13 cellular contexts compared by ENCODE assay signal in genomic region chr6:97978855-97979271, GRCh38.
A peak's percentile ranks its signal among the peaks of the same experiment; 100 is the strongest.
DNase-seq lines count a peak whose midpoint lies in the region; ATAC-seq and TF ChIP-seq lines count a peak whose summit lies in the region.
"Had no signal": no experiment of that assay in that cellular context is flagged by ENCODE, and none has a peak within 500 bp of the region (broad histone marks: within the 10 kb centered on the region; RNA-seq: fewer than 3 reads in every experiment).

No MANE protein-coding gene starts in this region.

- H3K27me3 Mint-ChIP-seq in Caco-2 (ENCODE audit: insufficient read depth, unreplicated experiment) = peaks cover 2% of the 10 kb centered on the region
- H3K27me3 Mint-ChIP-seq in CD8-positive, alpha-beta memory T cell = peaks cover 0 to 2% of the 10 kb centered on the region in 2 donors
- H3K27me3 Mint-ChIP-seq: IgD-negative memory B cell had no signal

- DNase-seq in Caco-2 = peak; percentile 60 to 62
- peak; percentile 12 for DNase-seq in RPMI7951 (ENCODE audit: low read depth)
- peak; percentile 27 for DNase-seq in iPS-NIHi11 (ENCODE audit: low spot score)
- DNase-seq in CD8-positive, alpha-beta memory T cell = no peak
- no peak for DNase-seq in OCI-LY7 (ENCODE audit: low spot score)
- no peak for DNase-seq in glomerular visceral epithelial cell (ENCODE audit: extremely low spot score)
- DNase-seq: HCEC 1CT, NCI-H2107, retina had no signal

- no peaks in the 10 kb centered on the region for H3K27me3 ChIP-seq in Caco-2 (replicated peaks; ENCODE audit: control insufficient read depth, insufficient read depth, low read length)
- no peaks in the 10 kb centered on the region for H3K27me3 ChIP-seq in CD8-positive, alpha-beta memory T cell (ENCODE audit: insufficient read depth, low read length, poor library complexity, severe bottlenecking)
- H3K27me3 ChIP-seq: BLaER1 treated with 17β-estradiol and CSF1 and Interleukin-3, amounts not matched to agents 10 nM and 100 nM had no signal

- H3K4me1 Mint-ChIP-seq in Caco-2 (ENCODE audit: low read depth, unreplicated experiment) = no peaks in the 10 kb centered on the region
- H3K4me1 Mint-ChIP-seq in CD8-positive, alpha-beta memory T cell = no peaks in the 10 kb centered on the region
- H3K4me1 Mint-ChIP-seq: IgD-negative memory B cell had no signal

- no peaks in the 10 kb centered on the region for H3K36me3 Mint-ChIP-seq in Caco-2 (ENCODE audit: insufficient read depth, unreplicated experiment)
- H3K36me3 Mint-ChIP-seq in CD8-positive, alpha-beta memory T cell = no peaks in the 10 kb centered on the region
- H3K36me3 Mint-ChIP-seq: IgD-negative memory B cell had no signal

- no peak overlapping the region for H3K4me2 ChIP-seq in OCI-LY7 (ENCODE audit: low read length)
- H3K4me2 ChIP-seq: BLaER1 treated with 17β-estradiol and CSF1 and Interleukin-3, amounts not matched to agents 10 nM and 100 nM had no signal

- no peaks in the 10 kb centered on the region for H3K79me2 ChIP-seq in OCI-LY7 (ENCODE audit: insufficient read depth, low read depth, low read length)

- no peaks in the 10 kb centered on the region for H3K9me3 ChIP-seq in Caco-2
- no peaks in the 10 kb centered on the region for H3K9me3 ChIP-seq in HEK293 (ENCODE audit: control insufficient read depth, insufficient read depth, low read depth, low read length)
- no peaks in the 10 kb centered on the region for H3K9me3 ChIP-seq in CD8-positive, alpha-beta memory T cell (ENCODE audit: low read length)
- no peaks in the 10 kb centered on the region for H3K9me3 ChIP-seq in OCI-LY7 (ENCODE audit: low read length)
- H3K9me3 ChIP-seq: BLaER1 treated with 17β-estradiol and CSF1 and Interleukin-3, amounts not matched to agents 10 nM and 100 nM had no signal

- no peaks in the 10 kb centered on the region for H3K4me1 ChIP-seq in Caco-2
- no peaks in the 10 kb centered on the region for H3K4me1 ChIP-seq in HEK293 (ENCODE audit: control insufficient read depth, insufficient read depth, low read length)
- no peaks in the 10 kb centered on the region for H3K4me1 ChIP-seq in CD8-positive, alpha-beta memory T cell (ENCODE audit: insufficient read depth, low read length)
- H3K4me1 ChIP-seq in OCI-LY7 (ENCODE audit: insufficient read depth, low read length, poor library complexity, severe bottlenecking) = no peaks in the 10 kb centered on the region
- H3K4me1 ChIP-seq: BLaER1 treated with 17β-estradiol and CSF1 and Interleukin-3, amounts not matched to agents 10 nM and 100 nM had no signal

- CTCF ChIA-PET in Caco-2 (lab: Charles Lee) = no interaction called here
- CTCF ChIA-PET in HEK293 (lab: Yijun Ruan, JAX) = no interaction called here
- CTCF ChIA-PET in CD8-positive, alpha-beta memory T cell (lab: Charles Lee) = no interaction called here
- CTCF ChIA-PET in OCI-LY7 (lab: Charles Lee; ENCODE audit: unreplicated experiment) = no interaction called here

- no peaks in the 10 kb centered on the region for H4K20me1 ChIP-seq in OCI-LY7 (ENCODE audit: insufficient read depth, low read length)
- H4K20me1 ChIP-seq: BLaER1 treated with 17β-estradiol and CSF1 and Interleukin-3, amounts not matched to agents 10 nM and 100 nM had no signal

- BruUV-seq in Caco-2 (replicated peaks; lab: Mats Ljungman, UMichigan) (no TSS peak), OCI-LY7 (replicated peaks; lab: Mats Ljungman, UMichigan) (no TSS peak)

- no peak overlapping the region for H2AFZ ChIP-seq in OCI-LY7 (ENCODE audit: low read length)

- H3K9me3 Mint-ChIP-seq in Caco-2 (ENCODE audit: unreplicated experiment) = no peaks in the 10 kb centered on the region
- H3K9me3 Mint-ChIP-seq in CD8-positive, alpha-beta memory T cell = peaks cover 0 to 10% (median 5%) of the 10 kb centered on the region in 5 donors

- no peak overlapping the region for H3K27ac Mint-ChIP-seq in Caco-2 (ENCODE audit: unreplicated experiment)
- H3K27ac Mint-ChIP-seq in CD8-positive, alpha-beta memory T cell = no peak overlapping the region
- H3K27ac Mint-ChIP-seq: IgD-negative memory B cell had no signal

- TF ChIP-seq CTCF in Caco-2 (IDR thresholded peaks at IDR 0.05; ENCODE audit: insufficient read depth in 1 of 2, low read depth in 1 of 2, low read length in 1 of 2, severe bottlenecking in 1 of 2, unreplicated experiment in 1 of 2) (peak; percentile 42 to 58), HEK293 (tag by site-specific recombination; IDR thresholded peaks at IDR 0.05) (no peak), OCI-LY7 (conservative IDR thresholded peaks at IDR 0.05; ENCODE audit: low read length) (no peak)

- POLR2A ChIA-PET in Caco-2 (lab: Charles Lee) (no interaction called here), HEK293 (lab: Yijun Ruan, JAX) (no interaction called here), OCI-LY7 (lab: Charles Lee) (interaction anchor here (0.6 kb wide), 1 partner anchor 129 kb away, joined by 3 read pairs; no protein-coding TSS in a partner anchor)
- POLR2A ChIA-PET in CD8-positive, alpha-beta memory T cell (lab: Charles Lee) = no interaction called here

- H3K4me3 Mint-ChIP-seq in Caco-2 (ENCODE audit: unreplicated experiment) = peak overlapping the region; percentile 52
- no peak overlapping the region for H3K4me3 Mint-ChIP-seq in CD8-positive, alpha-beta memory T cell
- H3K4me3 Mint-ChIP-seq: IgD-negative memory B cell had no signal

- H3K4me3 ChIP-seq in Caco-2 (ENCODE audit: low read depth, low read length) (no peak overlapping the region), HEK293 (ENCODE audit: low read depth, low read length) (no peak overlapping the region), OCI-LY7 (ENCODE audit: low read depth, low read length, poor library complexity, severe bottlenecking) (no peak overlapping the region)
- no peak overlapping the region for H3K4me3 ChIP-seq in CD8-positive, alpha-beta memory T cell (ENCODE audit: low read length)
- H3K4me3 ChIP-seq: BLaER1 treated with 17β-estradiol and CSF1 and Interleukin-3, amounts not matched to agents 10 nM and 100 nM had no signal

- H3K9me2 ChIP-seq in OCI-LY7 (ENCODE audit: insufficient read depth, low read length) = no peaks in the 10 kb centered on the region

- ATAC-seq in HG03432 (IDR thresholded peaks at IDR 0.05; ENCODE audit: unreplicated experiment) = no peak

- H3K36me3 ChIP-seq in Caco-2 (ENCODE audit: control insufficient read depth, insufficient read depth, low read length) (no peaks in the 10 kb centered on the region), HEK293 (ENCODE audit: control insufficient read depth in 2 of 2, insufficient read depth in 1 of 2, low read length in 2 of 2) (no peaks in the 10 kb centered on the region), OCI-LY7 (ENCODE audit: insufficient read depth, low read length) (no peaks in the 10 kb centered on the region)
- no peaks in the 10 kb centered on the region for H3K36me3 ChIP-seq in CD8-positive, alpha-beta memory T cell (ENCODE audit: insufficient read depth, low read length)
- H3K36me3 ChIP-seq: BLaER1 treated with 17β-estradiol and CSF1 and Interleukin-3, amounts not matched to agents 10 nM and 100 nM had no signal

- intact Hi-C loops in Caco-2 (cut with micrococcal nuclease; ENCODE audit: unreplicated experiment) = loop anchor here (1.0 to 5.0 kb wide), 3 partner anchors 253 to 482 kb away; no protein-coding TSS in a partner anchor
- intact Hi-C loops in OCI-LY7 (cut with micrococcal nuclease; ENCODE audit: unreplicated experiment) = no loop called here

- H3K27ac ChIP-seq in HEK293 (ENCODE audit: extremely low read depth, low read depth, low read length) (no peak overlapping the region), OCI-LY7 (ENCODE audit: low read depth, low read length, poor library complexity, severe bottlenecking) (no peak overlapping the region)
- H3K27ac ChIP-seq in CD8-positive, alpha-beta memory T cell (ENCODE audit: low read depth, low read length) = no peak overlapping the region
- H3K27ac ChIP-seq: BLaER1 treated with 17β-estradiol and CSF1 and Interleukin-3, amounts not matched to agents 10 nM and 100 nM had no signal

TF ChIP-seq in HEK293, 187 proteins besides CTCF, POLR2A, EP300 and RAD21 (continues in another document):
- TF ChIP-seq ZNF518A (tag by site-specific recombination; conservative IDR thresholded peaks at IDR 0.05; ENCODE audit: low read depth) = no peak
- no peak for TF ChIP-seq ZNF341 (tag by site-specific recombination; IDR thresholded peaks at IDR 0.05; ENCODE audit: low read depth)
- TF ChIP-seq ZNF426 (tag by site-specific recombination; IDR thresholded peaks at IDR 0.05) = no peak
- TF ChIP-seq ZBTB8A (tag by site-specific recombination; IDR thresholded peaks at IDR 0.05) = no peak
- TF ChIP-seq ZNF19 (tag by site-specific recombination; IDR thresholded peaks at IDR 0.05; ENCODE audit: low read depth) = no peak
- TF ChIP-seq ZNF169 (tag by site-specific recombination; IDR thresholded peaks at IDR 0.05) = no peak

Comparison
In these comparisons a context has a peak if more than half of its experiments do, and no peak if none do; other contexts are left out.
1. DNase-seq: peak in Caco-2 (2 of 2), RPMI7951 (single experiment) and iPS-NIHi11 (single experiment); none in CD8-positive, alpha-beta memory T cell (0 of 5), OCI-LY7 (single experiment) and glomerular visceral epithelial cell (single experiment).
2. CTCF ChIP-seq: peak in Caco-2 (2 of 2); none in HEK293 (single experiment) and OCI-LY7 (single experiment).